Comparison of ENCODE assay signal across 19 cellular contexts in the genomic region with DNA sequence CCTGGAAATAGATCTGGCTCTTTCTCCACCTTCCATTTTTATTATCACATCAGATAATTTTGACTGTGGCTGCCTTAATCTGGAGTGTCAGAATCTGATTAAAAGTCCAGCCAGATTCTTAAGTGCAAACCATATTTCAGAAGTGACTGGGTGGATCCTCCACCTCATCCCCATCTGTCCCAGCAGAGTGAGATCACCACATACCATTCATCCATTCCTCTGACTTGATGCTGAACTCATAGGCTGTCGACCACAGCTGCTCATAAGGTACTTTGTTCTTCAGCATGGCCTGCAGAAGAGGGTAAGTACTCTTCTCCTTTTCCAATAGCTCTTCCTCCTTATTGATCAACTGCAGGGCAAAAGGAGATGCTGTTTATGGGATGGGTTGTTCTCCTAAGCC. TPM values are rescaled to one million over a fixed set of nuclear protein-coding genes. Genes with fewer than 3 reads are reported as not detected.
DNase-seq lines count a peak whose midpoint lies in the region; TF ChIP-seq lines count a peak whose summit lies in the region.
"Had no signal": no experiment of that assay in that cellular context is flagged by ENCODE, and none has a peak within 500 bp of the region (broad histone marks: within the 10 kb centered on the region; RNA-seq: fewer than 3 reads in every experiment).

No MANE protein-coding gene starts in this region.

- peaks cover 8% of the 10 kb centered on the region for H3K9me3 Mint-ChIP-seq in progenitor cell of endocrine pancreas (ENCODE audit: low read depth)
- H3K9me3 Mint-ChIP-seq: type B pancreatic cell had no signal

- H3K4me1 Mint-ChIP-seq in progenitor cell of endocrine pancreas (ENCODE audit: low read depth), result no peaks in the 10 kb centered on the region
- H3K4me1 Mint-ChIP-seq: CD14-positive monocyte had no signal

- WGBS in smooth muscle cell (ENCODE audit: low lambda C conversion rate), result 52% methylated on average over 1 of the region's 1 CpG

- H3K36me3 Mint-ChIP-seq in progenitor cell of endocrine pancreas (ENCODE audit: insufficient read depth), result no peaks in the 10 kb centered on the region
- H3K36me3 Mint-ChIP-seq: CD14-positive monocyte, type B pancreatic cell had no signal

- DNase-seq in DMS 273 (lab: John Stamatoyannopoulos, UW; ENCODE audit: unreplicated experiment), result peak; percentile 69
- no peak for DNase-seq in DMS 273 treated with DMSO at 0.1 percent for 48 hours (lab: John Stamatoyannopoulos, UW)
- DNase-seq in RKO (ENCODE audit: low spot score), result peak; percentile 37
- peak; percentile 8 for DNase-seq in fibroblast of villous mesenchyme (ENCODE audit: low read depth)
- DNase-seq in globus pallidus (ENCODE audit: low spot score), result no peak
- no peak for DNase-seq in progenitor cell of endocrine pancreas (ENCODE audit: low spot score, unreplicated experiment)
- no peak for DNase-seq in smooth muscle cell (lab: John Stamatoyannopoulos, UW; ENCODE audit: unreplicated experiment)
- DNase-seq: activated CD4-positive, CD25-positive, alpha-beta regulatory T cell; NK-92 treated with Interleukin-12 subunit alpha and Interleukin-12 subunit beta, amount 100 ng/mL, for 24 hours; pancreas; spleen; stimulated activated naive CD4-positive, alpha-beta T cell treated with Interleukin-2 at 50 U/mL for 16 hours had no signal

- no peak overlapping the region for H3K4me3 Mint-ChIP-seq in progenitor cell of endocrine pancreas (ENCODE audit: low read depth)
- H3K4me3 Mint-ChIP-seq: CD14-positive monocyte, type B pancreatic cell had no signal

- H3K4me3 ChIP-seq in fibroblast of villous mesenchyme (ENCODE audit: low read depth, low read length) (no peak overlapping the region), skeletal muscle satellite cell (ENCODE audit: low read length) (no peak overlapping the region), smooth muscle cell (no peak overlapping the region)
- H3K4me3 ChIP-seq: coronary artery, K562, pancreas, spleen had no signal

- no peaks in the 10 kb centered on the region for H4K20me1 ChIP-seq in smooth muscle cell (ENCODE audit: low read depth)

- H3K9ac ChIP-seq in skeletal muscle satellite cell (ENCODE audit: low read depth, low read length), result no peak overlapping the region
- H3K9ac ChIP-seq in smooth muscle cell (ENCODE audit: low read depth), result no peak overlapping the region

- H3K36me3 ChIP-seq in skeletal muscle satellite cell (ENCODE audit: insufficient read depth, low read length) (no peaks in the 10 kb centered on the region), smooth muscle cell (ENCODE audit: low read depth) (no peaks in the 10 kb centered on the region)
- H3K36me3 ChIP-seq: pancreas, spleen had no signal

- H3K27me3 ChIP-seq in skeletal muscle satellite cell (ENCODE audit: control insufficient read depth, insufficient read depth, low read length) (no peaks in the 10 kb centered on the region), smooth muscle cell (ENCODE audit: low read depth) (no peaks in the 10 kb centered on the region)

- no peaks in the 10 kb centered on the region for H3F3A ChIP-seq in smooth muscle cell (ENCODE audit: low read depth)

- no peak overlapping the region for H2AFZ ChIP-seq in smooth muscle cell (ENCODE audit: low read depth)

- H3K27ac Mint-ChIP-seq in progenitor cell of endocrine pancreas, result no peak overlapping the region
- H3K27ac Mint-ChIP-seq: CD14-positive monocyte, type B pancreatic cell had no signal

- no peaks in the 10 kb centered on the region for H3K79me2 ChIP-seq in smooth muscle cell (ENCODE audit: low read depth)

- H3K9me3 ChIP-seq in skeletal muscle satellite cell (replicated peaks; ENCODE audit: low read length), result no peaks in the 10 kb centered on the region
- no peaks in the 10 kb centered on the region for H3K9me3 ChIP-seq in smooth muscle cell (replicated peaks; ENCODE audit: low read depth)
- H3K9me3 ChIP-seq: pancreas had no signal

- peaks cover 8% of the 10 kb centered on the region for H3K27me3 Mint-ChIP-seq in progenitor cell of endocrine pancreas

- no peak for TF ChIP-seq CTCF in fibroblast of villous mesenchyme (IDR thresholded peaks at IDR 0.05; ENCODE audit: insufficient read depth, low read depth, low read length)
- TF ChIP-seq CTCF in progenitor cell of endocrine pancreas (IDR thresholded peaks at IDR 0.05; ENCODE audit: unreplicated experiment), result no peak
- TF ChIP-seq CTCF in smooth muscle cell (IDR thresholded peaks at IDR 0.05; ENCODE audit: borderline replicate concordance, insufficient read depth, poor library complexity, severe bottlenecking), result no peak

- no peak overlapping the region for H3K27ac ChIP-seq in smooth muscle cell (ENCODE audit: low read depth)
- H3K27ac ChIP-seq: 22Rv1, coronary artery, epithelial cell of prostate, pancreas, spleen had no signal

- H3K4me1 ChIP-seq in skeletal muscle satellite cell (ENCODE audit: control insufficient read depth, insufficient read depth, low read length), result peaks cover 16% of the 10 kb centered on the region
- no peaks in the 10 kb centered on the region for H3K4me1 ChIP-seq in smooth muscle cell (ENCODE audit: low read depth)
- H3K4me1 ChIP-seq: pancreas, spleen had no signal

- peak overlapping the region; percentile 12 for H3K4me2 ChIP-seq in skeletal muscle satellite cell (ENCODE audit: low read length)
- H3K4me2 ChIP-seq in smooth muscle cell, result no peak overlapping the region

RNA-seq across cellular contexts. Expression of a gene that starts 53.5 kb away (rescaled TPM):
- under 0.01 TPM in 2 replicates for total RNA-seq in fibroblast of villous mesenchyme
- total RNA-seq in skeletal muscle satellite cell (2012; rRNA removed), result not detected in 2 replicates
- 0.19 and 0.22 TPM in 2 replicates for total RNA-seq in progenitor cell of endocrine pancreas
- not detected in 2 replicates for total RNA-seq in smooth muscle cell
- polyA plus RNA-seq in smooth muscle cell, result not detected in 2 replicates
- total RNA-seq: spleen had no signal
- polyA plus RNA-seq: CD14-positive monocyte, pancreas had no signal

Comparison
In these comparisons a context has a peak if more than half of its experiments do, and no peak if none do; other contexts are left out.
1. DNase-seq: peak in DMS 273 (single experiment), RKO (single experiment) and fibroblast of villous mesenchyme (single experiment); none in DMS 273 treated with DMSO at 0.1 percent for 48 hours (single experiment), globus pallidus (single experiment), progenitor cell of endocrine pancreas (single experiment) and smooth muscle cell (single experiment).